In genomic region chr12:124904306-124905098, GRCh38 we compare ENCODE assay signal across 1 cellular context.
TF ChIP-seq lines count a peak whose summit lies in the region.

No MANE protein-coding gene starts in this region.

TF ChIP-seq in IMR-90, 13 proteins besides CTCF, POLR2A, EP300 and RAD21 (continued from another document):
- TF ChIP-seq, protein P1, sequence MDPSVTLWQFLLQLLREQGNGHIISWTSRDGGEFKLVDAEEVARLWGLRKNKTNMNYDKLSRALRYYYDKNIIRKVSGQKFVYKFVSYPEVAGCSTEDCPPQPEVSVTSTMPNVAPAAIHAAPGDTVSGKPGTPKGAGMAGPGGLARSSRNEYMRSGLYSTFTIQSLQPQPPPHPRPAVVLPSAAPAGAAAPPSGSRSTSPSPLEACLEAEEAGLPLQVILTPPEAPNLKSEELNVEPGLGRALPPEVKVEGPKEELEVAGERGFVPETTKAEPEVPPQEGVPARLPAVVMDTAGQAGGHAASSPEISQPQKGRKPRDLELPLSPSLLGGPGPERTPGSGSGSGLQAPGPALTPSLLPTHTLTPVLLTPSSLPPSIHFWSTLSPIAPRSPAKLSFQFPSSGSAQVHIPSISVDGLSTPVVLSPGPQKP (IDR thresholded peaks at IDR 0.05; ENCODE audit: borderline replicate concordance, low read depth, low read length), result no peak
- TF ChIP-seq RCOR1 (IDR thresholded peaks at IDR 0.05; ENCODE audit: insufficient replicate concordance, low read length) (no peak), CEBPB (IDR thresholded peaks at IDR 0.05; ENCODE audit: low read depth, low read length) (no peak)
TF ChIP-seq in IMR-90: peak in this region for 7.
